22 cellular contexts compared by ENCODE assay signal in the genomic region with DNA sequence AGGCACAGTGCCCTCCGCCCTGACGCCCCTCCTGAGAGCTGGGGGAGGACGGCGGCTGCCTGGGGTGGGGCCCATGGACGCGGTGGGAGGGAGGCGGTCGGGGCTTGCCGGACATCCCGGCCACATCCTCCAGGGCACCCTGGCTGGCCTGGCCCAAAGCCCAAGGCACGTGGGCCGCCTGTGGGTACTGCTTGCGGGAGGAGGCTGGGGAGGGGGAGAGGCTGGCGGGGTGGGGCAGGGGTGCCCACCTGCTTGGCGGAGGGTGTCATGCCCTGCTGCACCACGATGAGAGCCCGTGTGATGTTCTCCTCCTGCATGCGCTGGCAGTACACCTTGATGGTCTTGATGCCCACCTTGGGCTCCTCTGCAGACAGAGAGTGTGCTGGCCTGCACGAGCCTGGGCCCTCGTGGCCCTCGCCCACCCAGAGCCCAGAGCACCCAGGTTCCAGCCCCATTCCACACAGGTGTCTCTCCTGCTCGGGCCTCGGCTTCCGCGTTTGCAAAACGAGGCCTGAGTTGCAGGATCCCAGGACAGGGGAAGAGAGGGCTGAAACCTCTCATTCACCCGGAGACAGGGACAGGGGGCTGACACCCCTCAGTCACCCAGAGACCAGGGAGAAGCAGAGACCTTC. TPM values are rescaled to one million over a fixed set of nuclear protein-coding genes. Genes with fewer than 3 reads are reported as not detected.
DNase-seq lines count a peak whose midpoint lies in the region; ATAC-seq and TF ChIP-seq lines count a peak whose summit lies in the region.
"Had no signal": no experiment of that assay in that cellular context is flagged by ENCODE, and none has a peak within 500 bp of the region (broad histone marks: within the 10 kb centered on the region; RNA-seq: fewer than 3 reads in every experiment).

No MANE protein-coding gene starts in this region.

- peaks cover 28% of the 10 kb centered on the region for H3K36me3 ChIP-seq in CD8-positive, alpha-beta T cell (ENCODE audit: insufficient read depth, low read length)

- no peak for ATAC-seq in CD8-positive, alpha-beta T cell
- ATAC-seq in stimulated activated effector memory CD8-positive, alpha-beta T cell treated with anti-CD3 and anti-CD28 coated beads, Interleukin-12 subunit alpha, Interleukin-12 subunit beta, amount 100 ng/mL, for 72 hours: no peak
- no peak for ATAC-seq in activated CD8-positive, alpha-beta T cell treated with anti-CD3 and anti-CD28 coated beads, Interleukin-2, amount 10 ng/mL, durations not matched to agents 7 days and 5 days
- ATAC-seq: Panc1 had no signal

- TF ChIP-seq CTCF in CD8-positive, alpha-beta T cell (IDR thresholded peaks at IDR 0.05): no peak

- POLR2A ChIA-PET in CD8-positive, alpha-beta T cell (lab: Charles Lee): interaction anchor here (1.4 to 28.4 kb wide), 6 partner anchors 9 to 178 kb away, joined by 5 to 1023 read pairs (median 88); partner anchors contain the start of genes ABCA7, ARHGAP45, CIRBP and CNN2
- POLR2A ChIA-PET in activated CD8-positive, alpha-beta T cell treated with anti-CD3 and anti-CD28 coated beads, Interleukin-2, amount 10 ng/mL, durations not matched to agents 7 days and 5 days (lab: Charles Lee): interaction anchor here (0.6 to 7.4 kb wide), 6 partner anchors 10 to 64 kb away, joined by 3 to 103 read pairs (median 5); partner anchors contain the start of genes ABCA7 and ARHGAP45

- peaks cover 79% of the 10 kb centered on the region for H3K4me1 ChIP-seq in CD8-positive, alpha-beta T cell (ENCODE audit: insufficient read depth, low read length)

- DNase-seq in activated naive CD4-positive, alpha-beta T cell treated with anti-CD3 and anti-CD28 coated beads, Interleukin-2, amount 10 ng/mL, durations not matched to agents 7 days and 5 days: no peak
- no peak for DNase-seq in activated naive CD4-positive, alpha-beta T cell treated with Interleukin-2 at 50 U/mL for 16 hours
- DNase-seq in CD8-positive, alpha-beta T cell: no peak
- no peak for DNase-seq in activated naive CD8-positive, alpha-beta T cell treated with anti-CD3 and anti-CD28 coated beads for 36 hours
- DNase-seq in stimulated activated effector memory CD8-positive, alpha-beta T cell treated with anti-CD3 and anti-CD28 coated beads, Interleukin-12 subunit alpha, Interleukin-12 subunit beta, amount 100 ng/mL, for 72 hours (ENCODE audit: low spot score in 2 of 2): no peak
- DNase-seq in activated CD8-positive, alpha-beta T cell treated with anti-CD3 and anti-CD28 coated beads, Interleukin-2, amount 10 ng/mL, durations not matched to agents 7 days and 5 days: no peak
- no peak for DNase-seq in occipital lobe (lab: John Stamatoyannopoulos, UW)
- DNase-seq: 8988T; C1 segment of cervical spinal cord; Calu3; DMS153; GM23248; NCI-H1694; NCI-H2081; NCI-H2171; NCI-H345; NCI-H524; NCI-H774; NK-92 treated with Interleukin-12 subunit alpha and Interleukin-12 subunit beta, amount 100 ng/mL, for 24 hours had no signal

- peak overlapping the region; percentile 27 for H3K27ac ChIP-seq in CD8-positive, alpha-beta T cell (ENCODE audit: low read depth, low read length)
- H3K27ac ChIP-seq: GM23248 had no signal

- intact Hi-C loops in CD8-positive, alpha-beta T cell (cut with DNase I, micrococcal nuclease): loop anchor here (2.0 kb wide), 2 partner anchors 13 to 51 kb away; partner anchors contain the start of gene ABCA7 (in 1 of the 2)

- no peak overlapping the region for H3K4me3 Mint-ChIP-seq in activated naive CD4-positive, alpha-beta T cell treated with anti-CD3 and anti-CD28 coated beads, Interleukin-2, amount 10 ng/mL, durations not matched to agents 7 days and 5 days
- no peak overlapping the region for H3K4me3 Mint-ChIP-seq in CD8-positive, alpha-beta T cell
- peak overlapping the region; percentile 60 for H3K4me3 Mint-ChIP-seq in activated naive CD8-positive, alpha-beta T cell treated with anti-CD3 and anti-CD28 coated beads for 36 hours
- peak overlapping the region; percentile 40 for H3K4me3 Mint-ChIP-seq in stimulated activated effector memory CD8-positive, alpha-beta T cell treated with anti-CD3 and anti-CD28 coated beads, Interleukin-12 subunit alpha, Interleukin-12 subunit beta, amount 100 ng/mL, for 72 hours
- no peak overlapping the region for H3K4me3 Mint-ChIP-seq in activated CD8-positive, alpha-beta T cell treated with anti-CD3 and anti-CD28 coated beads, Interleukin-2, amount 10 ng/mL, durations not matched to agents 7 days and 5 days

- peaks cover 5% of the 10 kb centered on the region for H3K27me3 Mint-ChIP-seq in activated naive CD4-positive, alpha-beta T cell treated with anti-CD3 and anti-CD28 coated beads, Interleukin-2, amount 10 ng/mL, durations not matched to agents 7 days and 5 days
- H3K27me3 Mint-ChIP-seq in CD8-positive, alpha-beta T cell (ENCODE audit: low read depth): no peaks in the 10 kb centered on the region
- no peaks in the 10 kb centered on the region for H3K27me3 Mint-ChIP-seq in activated naive CD8-positive, alpha-beta T cell treated with anti-CD3 and anti-CD28 coated beads for 36 hours
- H3K27me3 Mint-ChIP-seq in activated CD8-positive, alpha-beta T cell treated with anti-CD3 and anti-CD28 coated beads, Interleukin-2, amount 10 ng/mL, durations not matched to agents 7 days and 5 days (ENCODE audit: low read depth): no peaks in the 10 kb centered on the region

- peaks cover 18% of the 10 kb centered on the region for H3K36me3 Mint-ChIP-seq in activated naive CD4-positive, alpha-beta T cell treated with anti-CD3 and anti-CD28 coated beads, Interleukin-2, amount 10 ng/mL, durations not matched to agents 7 days and 5 days
- peaks cover 26% of the 10 kb centered on the region for H3K36me3 Mint-ChIP-seq in CD8-positive, alpha-beta T cell
- peaks cover 37% of the 10 kb centered on the region for H3K36me3 Mint-ChIP-seq in activated naive CD8-positive, alpha-beta T cell treated with anti-CD3 and anti-CD28 coated beads for 36 hours
- H3K36me3 Mint-ChIP-seq in stimulated activated effector memory CD8-positive, alpha-beta T cell treated with anti-CD3 and anti-CD28 coated beads, Interleukin-12 subunit alpha, Interleukin-12 subunit beta, amount 100 ng/mL, for 72 hours: peaks cover 87% of the 10 kb centered on the region
- H3K36me3 Mint-ChIP-seq in activated CD8-positive, alpha-beta T cell treated with anti-CD3 and anti-CD28 coated beads, Interleukin-2, amount 10 ng/mL, durations not matched to agents 7 days and 5 days (ENCODE audit: low read depth): peaks cover 32% of the 10 kb centered on the region

- peak overlapping the region; percentile 5 for H3K27ac Mint-ChIP-seq in activated naive CD4-positive, alpha-beta T cell treated with anti-CD3 and anti-CD28 coated beads, Interleukin-2, amount 10 ng/mL, durations not matched to agents 7 days and 5 days
- no peak overlapping the region for H3K27ac Mint-ChIP-seq in CD8-positive, alpha-beta T cell
- H3K27ac Mint-ChIP-seq in activated naive CD8-positive, alpha-beta T cell treated with anti-CD3 and anti-CD28 coated beads for 36 hours: no peak overlapping the region
- peak overlapping the region; percentile 78 for H3K27ac Mint-ChIP-seq in stimulated activated effector memory CD8-positive, alpha-beta T cell treated with anti-CD3 and anti-CD28 coated beads, Interleukin-12 subunit alpha, Interleukin-12 subunit beta, amount 100 ng/mL, for 72 hours
- no peak overlapping the region for H3K27ac Mint-ChIP-seq in activated CD8-positive, alpha-beta T cell treated with anti-CD3 and anti-CD28 coated beads, Interleukin-2, amount 10 ng/mL, durations not matched to agents 7 days and 5 days

- H3K9me3 Mint-ChIP-seq in activated naive CD4-positive, alpha-beta T cell treated with anti-CD3 and anti-CD28 coated beads, Interleukin-2, amount 10 ng/mL, durations not matched to agents 7 days and 5 days: no peaks in the 10 kb centered on the region
- no peaks in the 10 kb centered on the region for H3K9me3 Mint-ChIP-seq in CD8-positive, alpha-beta T cell
- no peaks in the 10 kb centered on the region for H3K9me3 Mint-ChIP-seq in activated naive CD8-positive, alpha-beta T cell treated with anti-CD3 and anti-CD28 coated beads for 36 hours
- no peaks in the 10 kb centered on the region for H3K9me3 Mint-ChIP-seq in stimulated activated effector memory CD8-positive, alpha-beta T cell treated with anti-CD3 and anti-CD28 coated beads, Interleukin-12 subunit alpha, Interleukin-12 subunit beta, amount 100 ng/mL, for 72 hours
- H3K9me3 Mint-ChIP-seq in activated CD8-positive, alpha-beta T cell treated with anti-CD3 and anti-CD28 coated beads, Interleukin-2, amount 10 ng/mL, durations not matched to agents 7 days and 5 days (ENCODE audit: insufficient read depth): no peaks in the 10 kb centered on the region
- H3K9me3 Mint-ChIP-seq: CD8-positive, alpha-beta memory T cell had no signal

- H3K9me3 ChIP-seq in CD8-positive, alpha-beta T cell (ENCODE audit: low read length): no peaks in the 10 kb centered on the region
- H3K9me3 ChIP-seq: HAP-1 had no signal

- H3K4me3 ChIP-seq in CD8-positive, alpha-beta T cell (ENCODE audit: low read depth, low read length): no peak overlapping the region
- H3K4me3 ChIP-seq: GM23248, HAP-1 had no signal

- peaks cover 59% of the 10 kb centered on the region for H3K4me1 Mint-ChIP-seq in activated naive CD4-positive, alpha-beta T cell treated with anti-CD3 and anti-CD28 coated beads, Interleukin-2, amount 10 ng/mL, durations not matched to agents 7 days and 5 days
- peaks cover 55% of the 10 kb centered on the region for H3K4me1 Mint-ChIP-seq in CD8-positive, alpha-beta T cell (ENCODE audit: low read depth)
- H3K4me1 Mint-ChIP-seq in activated naive CD8-positive, alpha-beta T cell treated with anti-CD3 and anti-CD28 coated beads for 36 hours: peaks cover 42% of the 10 kb centered on the region
- H3K4me1 Mint-ChIP-seq in stimulated activated effector memory CD8-positive, alpha-beta T cell treated with anti-CD3 and anti-CD28 coated beads, Interleukin-12 subunit alpha, Interleukin-12 subunit beta, amount 100 ng/mL, for 72 hours: peaks cover 65% of the 10 kb centered on the region
- H3K4me1 Mint-ChIP-seq in activated CD8-positive, alpha-beta T cell treated with anti-CD3 and anti-CD28 coated beads, Interleukin-2, amount 10 ng/mL, durations not matched to agents 7 days and 5 days (ENCODE audit: low read depth): peaks cover 72% of the 10 kb centered on the region

- H3K27me3 ChIP-seq in CD8-positive, alpha-beta T cell (ENCODE audit: insufficient read depth, low read length): no peaks in the 10 kb centered on the region

- CTCF ChIA-PET in activated naive CD4-positive, alpha-beta T cell treated with anti-CD3 and anti-CD28 coated beads, Interleukin-2, amount 10 ng/mL, durations not matched to agents 7 days and 5 days (lab: Charles Lee): no interaction called here
- CTCF ChIA-PET in CD8-positive, alpha-beta T cell (lab: Charles Lee): interaction anchor here (1.5 to 16.2 kb wide), 6 partner anchors 10 to 152 kb away, joined by 4 to 148 read pairs (median 30); partner anchors contain the start of genes ARHGAP45 and WDR18
- CTCF ChIA-PET in activated CD8-positive, alpha-beta T cell treated with anti-CD3 and anti-CD28 coated beads, Interleukin-2, amount 10 ng/mL, durations not matched to agents 7 days and 5 days (lab: Charles Lee): interaction anchor here (1.2 to 4.3 kb wide), 2 partner anchors 9 to 15 kb away, joined by 4 to 25 read pairs; no protein-coding TSS in a partner anchor

RNA-seq across cellular contexts. Expression of gene POLR2E, which starts 3.5 kb away (rescaled TPM):
- total RNA-seq in CD8-positive, alpha-beta T cell: 10 to 100 TPM; 75.3 to 76.2 TPM
- total RNA-seq in activated naive CD8-positive, alpha-beta T cell treated with anti-CD3 and anti-CD28 coated beads for 36 hours: 100 to 1,000 TPM; 290 to 291 TPM
- 100 to 1,000 TPM; 176 to 177 TPM for total RNA-seq in activated CD8-positive, alpha-beta T cell treated with anti-CD3 and anti-CD28 coated beads, Interleukin-2, amount 10 ng/mL, durations not matched to agents 7 days and 5 days
- total RNA-seq in occipital lobe: 31.8 TPM

RNA-seq across cellular contexts. Expression of gene GPX4, which starts 12.1 kb away (rescaled TPM):
- total RNA-seq in CD8-positive, alpha-beta T cell: 100 to 1,000 TPM; 172 to 174 TPM
- total RNA-seq in activated naive CD8-positive, alpha-beta T cell treated with anti-CD3 and anti-CD28 coated beads for 36 hours: 100 to 1,000 TPM; 225 to 231 TPM
- total RNA-seq in activated CD8-positive, alpha-beta T cell treated with anti-CD3 and anti-CD28 coated beads, Interleukin-2, amount 10 ng/mL, durations not matched to agents 7 days and 5 days: 100 to 1,000 TPM; 174 to 177 TPM
- total RNA-seq in occipital lobe: 83.8 TPM

RNA-seq across cellular contexts. Expression of gene ARHGAP45, which starts 24.7 kb away (rescaled TPM):
- total RNA-seq in CD8-positive, alpha-beta T cell: 100 to 1,000 TPM; 901 to 938 TPM
- 100 to 1,000 TPM; 113 to 122 TPM for total RNA-seq in activated naive CD8-positive, alpha-beta T cell treated with anti-CD3 and anti-CD28 coated beads for 36 hours
- total RNA-seq in activated CD8-positive, alpha-beta T cell treated with anti-CD3 and anti-CD28 coated beads, Interleukin-2, amount 10 ng/mL, durations not matched to agents 7 days and 5 days: 100 to 1,000 TPM; 433 to 445 TPM
- total RNA-seq in occipital lobe: 1.7 TPM

RNA-seq across cellular contexts. Expression of gene ABCA7, which starts 51.8 kb away (rescaled TPM):
- 10 to 100 TPM; 93.3 to 98.0 TPM for total RNA-seq in CD8-positive, alpha-beta T cell
- total RNA-seq in activated naive CD8-positive, alpha-beta T cell treated with anti-CD3 and anti-CD28 coated beads for 36 hours: 10 to 100 TPM in 1 of 2 experiments, 1 to 10 TPM in 1; 9.8 to 11.2 TPM
- total RNA-seq in activated CD8-positive, alpha-beta T cell treated with anti-CD3 and anti-CD28 coated beads, Interleukin-2, amount 10 ng/mL, durations not matched to agents 7 days and 5 days: 10 to 100 TPM; 76.6 to 77.5 TPM
- 0.78 TPM for total RNA-seq in occipital lobe

Comparison
In these comparisons a context has a peak if more than half of its experiments do, and no peak if none do; other contexts are left out.
1. H3K27ac Mint-ChIP-seq: peak in activated naive CD4-positive, alpha-beta T cell treated with anti-CD3 and anti-CD28 coated beads, Interleukin-2, amount 10 ng/mL, durations not matched to agents 7 days and 5 days (single experiment) and stimulated activated effector memory CD8-positive, alpha-beta T cell treated with anti-CD3 and anti-CD28 coated beads, Interleukin-12 subunit alpha, Interleukin-12 subunit beta, amount 100 ng/mL, for 72 hours (single experiment); none in CD8-positive, alpha-beta T cell (single experiment), activated naive CD8-positive, alpha-beta T cell treated with anti-CD3 and anti-CD28 coated beads for 36 hours (single experiment) and activated CD8-positive, alpha-beta T cell treated with anti-CD3 and anti-CD28 coated beads, Interleukin-2, amount 10 ng/mL, durations not matched to agents 7 days and 5 days (single experiment).
2. H3K4me3 Mint-ChIP-seq: peak in activated naive CD8-positive, alpha-beta T cell treated with anti-CD3 and anti-CD28 coated beads for 36 hours (single experiment) and stimulated activated effector memory CD8-positive, alpha-beta T cell treated with anti-CD3 and anti-CD28 coated beads, Interleukin-12 subunit alpha, Interleukin-12 subunit beta, amount 100 ng/mL, for 72 hours (single experiment); none in activated naive CD4-positive, alpha-beta T cell treated with anti-CD3 and anti-CD28 coated beads, Interleukin-2, amount 10 ng/mL, durations not matched to agents 7 days and 5 days (single experiment), CD8-positive, alpha-beta T cell (single experiment) and activated CD8-positive, alpha-beta T cell treated with anti-CD3 and anti-CD28 coated beads, Interleukin-2, amount 10 ng/mL, durations not matched to agents 7 days and 5 days (single experiment).
3. RNA of gene ARHGAP45, which starts 24.7 kb away (total RNA-seq): 901 to 938 TPM in CD8-positive, alpha-beta T cell, 433 to 445 TPM in activated CD8-positive, alpha-beta T cell treated with anti-CD3 and anti-CD28 coated beads, Interleukin-2, amount 10 ng/mL, durations not matched to agents 7 days and 5 days and 113 to 122 TPM in activated naive CD8-positive, alpha-beta T cell treated with anti-CD3 and anti-CD28 coated beads for 36 hours; 1.7 TPM in occipital lobe (single experiment); every median in the first group is over 10 times any median in the second.